In the genomic region with DNA sequence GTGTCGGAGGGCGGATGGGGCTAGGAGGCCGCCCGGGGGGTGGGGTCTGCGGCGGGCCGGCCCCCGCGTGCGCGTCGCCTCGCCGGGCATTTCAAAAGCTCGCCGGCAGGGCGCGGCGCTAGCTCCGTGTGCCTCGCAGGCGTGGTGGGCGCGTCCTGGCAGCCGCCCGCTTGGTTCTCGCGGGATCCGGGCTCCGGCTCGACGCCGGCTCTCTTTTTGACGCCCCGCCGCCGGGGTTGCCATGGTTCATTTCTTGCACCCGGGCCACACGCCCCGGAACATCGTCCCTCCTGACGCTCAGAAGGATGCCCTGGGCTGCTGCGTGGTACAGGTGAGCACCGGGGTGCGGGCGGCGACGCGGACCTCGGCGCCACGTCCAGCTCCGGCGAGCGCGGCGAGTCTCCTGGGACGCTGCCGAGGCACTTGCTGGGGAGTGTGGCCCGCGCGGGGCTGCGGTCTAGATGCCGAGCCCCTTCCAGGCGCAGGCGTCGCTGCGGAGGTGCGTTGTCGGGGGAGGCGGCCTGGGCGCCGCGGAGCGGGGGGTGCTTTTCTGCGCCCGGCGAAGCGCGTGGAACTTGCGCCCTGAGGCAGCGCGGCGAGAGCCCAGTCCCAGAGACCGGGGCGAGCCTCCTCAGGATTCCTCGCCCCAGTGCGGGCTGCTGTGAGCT, we compare ENCODE assay signal across 8 cellular contexts. TPM values are rescaled to one million over a fixed set of nuclear protein-coding genes. Genes with fewer than 3 reads are reported as not detected.
A peak's percentile ranks its signal among the peaks of the same experiment; 100 is the strongest.
DNase-seq lines count a peak whose midpoint lies in the region; ATAC-seq and TF ChIP-seq lines count a peak whose summit lies in the region.

Gene ZYG11A, plus strand, starts transcription at position 118 of the 668 bp plus-strand sequence. Its CDS starts 124 bp downstream, at position 242.

- no peak within 1 kb of the TSS for H3K9ac ChIP-seq in rectal smooth muscle tissue (ENCODE audit: low read length)

- peaks cover 0 to 21% (median 7%) of the 10 kb centered on the region in 7 donors for H3K9me3 Mint-ChIP-seq in CD14-positive monocyte

- H3K27me3 ChIP-seq in HL-60 (ENCODE audit: insufficient read depth, poor library complexity, severe bottlenecking), result peaks cover 5% of the 10 kb centered on the region
- H3K27me3 ChIP-seq in rectal smooth muscle tissue (ENCODE audit: control insufficient read depth, insufficient read depth, low read length), result peaks cover 8% of the 10 kb centered on the region

- no peaks in the 10 kb centered on the region for H3K36me3 ChIP-seq in rectal smooth muscle tissue (ENCODE audit: control insufficient read depth, insufficient read depth, low read length)

- peak within 1 kb of the TSS; percentile 24; the same call in 1 of the 2 replicates for H3K4me3 ChIP-seq in HL-60 (replicated peaks; ENCODE audit: insufficient read depth, low read length)
- H3K4me3 ChIP-seq in rectal smooth muscle tissue (ENCODE audit: low read length), result peak within 1 kb of the TSS; percentile 64

- H3K27me3 Mint-ChIP-seq in CD14-positive monocyte (ENCODE audit: low read depth in 3 of 3), result peaks cover 45 to 70% (median 63%) of the 10 kb centered on the region in 3 donors

- no peaks in the 10 kb centered on the region for H3K4me1 ChIP-seq in rectal smooth muscle tissue (ENCODE audit: control insufficient read depth, insufficient read depth, low read length)

- ATAC-seq in GM19372 (IDR thresholded peaks at IDR 0.05; ENCODE audit: low read depth, unreplicated experiment), result peak; percentile 80

- intact Hi-C loops in CD14-positive monocyte (cut with micrococcal nuclease), result no loop called here

- TF ChIP-seq CTCF in CD14-positive monocyte (IDR thresholded peaks at IDR 0.05) (peak; percentile 7), HL-60 (IDR thresholded peaks at IDR 0.05; ENCODE audit: insufficient read depth, low read length) (no peak)

- H3K4me1 Mint-ChIP-seq in CD14-positive monocyte, result peaks cover 17% of the 10 kb centered on the region

- peaks cover 0 to 3% of the 10 kb centered on the region in 2 donors for H3K36me3 Mint-ChIP-seq in CD14-positive monocyte

- peak within 1 kb of the TSS; percentile 74 to 87 for H3K4me3 Mint-ChIP-seq in CD14-positive monocyte

- H3K27ac ChIP-seq in HL-60 (replicated peaks), result no peak within 1 kb of the TSS
- H3K27ac ChIP-seq in rectal smooth muscle tissue (ENCODE audit: low read depth, low read length), result no peak within 1 kb of the TSS

- DNase-seq in CD14-positive monocyte (ENCODE audit: low spot score) (no peak), HL-60 (ENCODE audit: low read depth in 1 of 2, low spot score in 1 of 2) (peak; percentile 26 to 56), OCI-M2 (lab: John Stamatoyannopoulos, UW; ENCODE audit: unreplicated experiment) (peak; percentile 35), germinal center (ENCODE audit: low spot score) (peak; percentile 90), midbrain (lab: John Stamatoyannopoulos, UW) (no peak)
- DNase-seq in activated effector memory CD4-positive, alpha-beta T cell treated with anti-CD3 and anti-CD28 coated beads, Interleukin-2, amount 50 U/mL, for 16 hours, result peak; percentile 88

- no peak within 1 kb of the TSS for H3K27ac Mint-ChIP-seq in CD14-positive monocyte

RNA-seq across cellular contexts. Expression of gene ZYG11A, which starts in this region (rescaled TPM):
- not detected for polyA plus RNA-seq in CD14-positive monocyte

Comparison
In these comparisons a context has a peak if more than half of its experiments do, and no peak if none do; other contexts are left out.
1. DNase-seq: peak in HL-60 (2 of 2), OCI-M2 (single experiment), activated effector memory CD4-positive, alpha-beta T cell treated with anti-CD3 and anti-CD28 coated beads, Interleukin-2, amount 50 U/mL, for 16 hours (single experiment) and germinal center (single experiment); none in CD14-positive monocyte (single experiment) and midbrain (single experiment).